In genomic region chr13:64985075-64985474, GRCh38 we compare ENCODE assay signal across 7 cellular contexts.
"Had no signal": no experiment of that assay in that cellular context is flagged by ENCODE, and none has a peak within 500 bp of the region (broad histone marks: within the 10 kb centered on the region; RNA-seq: fewer than 3 reads in every experiment).

No MANE protein-coding gene starts in this region.

- ATAC-seq: GM12878 had no signal

- FAIRE-seq: GM12891, GM12892, GM18507, GM19239 had no signal

- DNase-seq: GDM1, GF-D8 had no signal

- H3K4me3 ChIP-seq: GM12878 had no signal
